In the genomic region with DNA sequence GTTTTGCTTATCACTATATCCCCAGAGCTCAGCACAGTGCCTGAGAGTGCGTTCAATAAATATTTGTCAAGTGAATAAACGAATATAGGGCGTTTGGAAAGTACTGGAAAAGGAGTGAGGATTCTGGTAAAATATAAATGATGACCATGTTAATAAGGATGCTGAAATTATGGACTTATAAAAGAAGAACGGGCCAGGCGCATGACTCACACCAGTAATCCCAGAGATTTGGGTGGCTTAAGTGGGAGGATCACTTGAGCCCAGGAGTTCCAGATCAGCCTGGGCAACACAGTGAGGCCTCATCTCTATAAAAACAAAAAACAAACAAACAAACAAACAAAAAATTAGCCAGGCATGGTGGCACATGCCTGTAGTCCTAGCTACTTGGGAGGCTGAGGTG, we compare ENCODE assay signal across 25 cellular contexts.
DNase-seq lines count a peak whose midpoint lies in the region; ATAC-seq, FAIRE-seq and TF ChIP-seq lines count a peak whose summit lies in the region.
"Had no signal": no experiment of that assay in that cellular context is flagged by ENCODE, and none has a peak within 500 bp of the region (broad histone marks: within the 10 kb centered on the region; RNA-seq: fewer than 3 reads in every experiment).

No MANE protein-coding gene starts in this region.

- peak; percentile 4 for DNase-seq in A673 (ENCODE audit: low spot score)
- peak; percentile 28 for DNase-seq in ELF-1 (ENCODE audit: low read depth, low spot score)
- peak; percentile 65 for DNase-seq in fibroblast of villous mesenchyme (ENCODE audit: low read depth)
- DNase-seq in iris pigment epithelial cell (ENCODE audit: low read depth): peak; percentile 24
- DNase-seq in foreskin fibroblast: no peak
- DNase-seq in frontal cortex (ENCODE audit: low spot score in 2 of 2): no peak
- DNase-seq: 8988T; AML-193; Caco-2; Calu3; CD4-positive, alpha-beta T cell; CD8-positive, alpha-beta T cell; DMS79; DND-41; EL; GF-D8 had no signal

- H3K4me3 ChIP-seq in A673 (ENCODE audit: low read depth, low read length, poor library complexity, severe bottlenecking) (no peak overlapping the region), fibroblast of villous mesenchyme (ENCODE audit: low read depth, low read length) (no peak overlapping the region), foreskin fibroblast (ENCODE audit: low read depth in 1 of 2, low read length in 2 of 2) (no peak overlapping the region)
- H3K4me3 ChIP-seq: BLaER1 treated with 17β-estradiol and CSF1 and Interleukin-3, amounts not matched to agents 10 nM and 100 nM had no signal

- intact Hi-C loops in A673 (cut with micrococcal nuclease; ENCODE audit: unreplicated experiment): no loop called here

- no peak for TF ChIP-seq CTCF in A673 (conservative IDR thresholded peaks at IDR 0.05; ENCODE audit: low read depth, low read length)
- TF ChIP-seq CTCF in fibroblast of villous mesenchyme (IDR thresholded peaks at IDR 0.05; ENCODE audit: insufficient read depth, low read depth, low read length): no peak
- no peak for TF ChIP-seq CTCF in foreskin fibroblast (IDR thresholded peaks at IDR 0.05; ENCODE audit: low read depth, low read length)

- no peaks in the 10 kb centered on the region for H3K27me3 ChIP-seq in A673 (replicated peaks; ENCODE audit: insufficient read depth, low read depth, low read length, poor library complexity)
- H3K27me3 ChIP-seq: BLaER1 treated with 17β-estradiol and CSF1 and Interleukin-3, amounts not matched to agents 10 nM and 100 nM had no signal

- CTCF ChIA-PET in A673 (lab: Charles Lee): no interaction called here

- BruUV-seq in A673 (replicated peaks; lab: Mats Ljungman, UMichigan): no TSS peak

- H3K9me3 ChIP-seq in A673 (ENCODE audit: low read depth, low read length, poor library complexity, severe bottlenecking): no peaks in the 10 kb centered on the region
- H3K9me3 ChIP-seq: BLaER1 treated with 17β-estradiol and CSF1 and Interleukin-3, amounts not matched to agents 10 nM and 100 nM; Caco-2 had no signal

- no peak overlapping the region for H3K27ac ChIP-seq in A673 (ENCODE audit: low read depth, low read length, poor library complexity, severe bottlenecking)
- H3K27ac ChIP-seq: BLaER1 treated with 17β-estradiol and CSF1 and Interleukin-3, amounts not matched to agents 10 nM and 100 nM; C4-2B had no signal

- no peak for FAIRE-seq in frontal cortex (lab: Jason Lieb, UNC)
- FAIRE-seq: A204.1, D721Med, G401.6, GM12891, GM19239 had no signal

- POLR2A ChIA-PET in A673 (lab: Charles Lee; ENCODE audit: low non-redundant PET): no interaction called here

- no peaks in the 10 kb centered on the region for H3K36me3 ChIP-seq in A673 (ENCODE audit: insufficient read depth, low read length, poor library complexity, severe bottlenecking)

- H3K4me1 ChIP-seq in A673 (ENCODE audit: insufficient read depth, low read length, poor library complexity, severe bottlenecking): peaks cover 2% of the 10 kb centered on the region
- H3K4me1 ChIP-seq: Caco-2 had no signal

- no peak for ATAC-seq in HG02798 (IDR thresholded peaks at IDR 0.05; ENCODE audit: poor library complexity, unreplicated experiment)
- ATAC-seq in HG03342 (IDR thresholded peaks at IDR 0.05; ENCODE audit: unreplicated experiment): no peak
- ATAC-seq: CD8-positive, alpha-beta T cell had no signal

Comparison
In these comparisons a context has a peak if more than half of its experiments do, and no peak if none do; other contexts are left out.
1. DNase-seq: peak in A673 (single experiment), ELF-1 (single experiment), fibroblast of villous mesenchyme (single experiment) and iris pigment epithelial cell (single experiment); none in foreskin fibroblast (0 of 2) and frontal cortex (0 of 2).